8 cellular contexts compared by ENCODE assay signal in genomic region chr16:28951410-28951943, GRCh38. TPM values are rescaled to one million over a fixed set of nuclear protein-coding genes. Genes with fewer than 3 reads are reported as not detected.
DNase-seq lines count a peak whose midpoint lies in the region; ATAC-seq, FAIRE-seq and TF ChIP-seq lines count a peak whose summit lies in the region.

No MANE protein-coding gene starts in this region.

- peaks cover 23 to 31% of the 10 kb centered on the region in 2 experiments for H3K36me3 ChIP-seq in SK-N-SH (replicated peaks in 1 of 2; ENCODE audit: control insufficient read depth in 1 of 2, insufficient read depth in 2 of 2, low read length in 1 of 2)
- H3K36me3 ChIP-seq in OCI-LY7 (ENCODE audit: insufficient read depth, low read length), result peaks cover 45% of the 10 kb centered on the region
- peaks cover 0 to 7% (median 3%) of the 10 kb centered on the region in 3 donors for H3K36me3 ChIP-seq in pancreas

- H3K9me2 ChIP-seq in SK-N-SH (no peaks in the 10 kb centered on the region), OCI-LY7 (ENCODE audit: insufficient read depth, low read length) (no peaks in the 10 kb centered on the region)

- H4K20me1 ChIP-seq in SK-N-SH (ENCODE audit: insufficient read depth) (no peaks in the 10 kb centered on the region), OCI-LY7 (ENCODE audit: insufficient read depth, low read length) (peaks cover 8% of the 10 kb centered on the region)

- H3F3A ChIP-seq in SK-N-SH (replicated peaks; ENCODE audit: insufficient read depth), result peaks cover 3% of the 10 kb centered on the region

- peaks cover 5 to 7% of the 10 kb centered on the region in 2 experiments; a peak in 1 of 4 replicates for H3K4me1 ChIP-seq in SK-N-SH (ENCODE audit: control insufficient read depth in 1 of 2, insufficient read depth in 2 of 2, low read depth in 1 of 2, low read length in 1 of 2)
- H3K4me1 ChIP-seq in OCI-LY7 (ENCODE audit: insufficient read depth, low read length, poor library complexity, severe bottlenecking), result peaks cover 12% of the 10 kb centered on the region
- H3K4me1 ChIP-seq in pancreas, result peaks cover 0 to 7% (median 5%) of the 10 kb centered on the region in 3 donors

- TF ChIP-seq RAD21 in SK-N-SH (IDR thresholded peaks at IDR 0.05; ENCODE audit: low read length), result no peak

- no peak for TF ChIP-seq EP300 in SK-N-SH (IDR thresholded peaks at IDR 0.05; ENCODE audit: borderline replicate concordance in 1 of 2, low read depth in 1 of 2, low read length in 1 of 2)

- H2AFZ ChIP-seq in SK-N-SH (ENCODE audit: low read depth), result peak overlapping the region; percentile 81; the same call in 1 of the 2 replicates
- H2AFZ ChIP-seq in OCI-LY7 (ENCODE audit: low read length), result peak overlapping the region; percentile 7; the same call in 1 of the 2 replicates

- CTCF ChIA-PET in SK-N-SH (lab: Yijun Ruan, JAX), result interaction anchor here (0.6 to 1.7 kb wide), 3 partner anchors 23 to 963 kb away, joined by 3 to 8 read pairs (median 7); partner anchors contain the start of gene SPNS1
- CTCF ChIA-PET in OCI-LY7 (lab: Charles Lee; ENCODE audit: unreplicated experiment), result interaction anchor here (0.6 to 1.4 kb wide), 2 partner anchors 22 to 1881 kb away, joined by 3 to 4 read pairs; no protein-coding TSS in a partner anchor

- no peak for FAIRE-seq in pancreas (lab: Jason Lieb, UNC)

- WGBS in SK-N-SH (ENCODE audit: low lambda C conversion rate), result 2% methylated on average over 11 of the region's 17 CpGs
- 2% methylated on average over 17 of the region's 17 CpGs for WGBS in pancreas, 2 donors

- TF ChIP-seq CTCF in SK-N-SH (IDR thresholded peaks at IDR 0.05), result no peak
- no peak for TF ChIP-seq CTCF in OCI-LY7 (conservative IDR thresholded peaks at IDR 0.05; ENCODE audit: low read length)
- TF ChIP-seq CTCF in pancreas (IDR thresholded peaks at IDR 0.05), result no peak

- ATAC-seq in SK-N-SH treated with all-trans-retinoic acid at 6 μM for 48 hours, result no peak; the same call in 2 of the 3 replicates
- ATAC-seq in pancreas, result no peak
- ATAC-seq in HG02840 (IDR thresholded peaks at IDR 0.05; ENCODE audit: low FRiP score, unreplicated experiment), result no peak
- no peak for ATAC-seq in GM21423 (IDR thresholded peaks at IDR 0.05; ENCODE audit: unreplicated experiment)

- peak overlapping the region; percentile 86 for H3K9ac ChIP-seq in SK-N-SH

- H3K9me3 ChIP-seq in SK-N-SH (no peaks in the 10 kb centered on the region), OCI-LY7 (ENCODE audit: low read length) (no peaks in the 10 kb centered on the region), pancreas (no peaks in the 10 kb centered on the region)

- H3K27ac ChIP-seq in SK-N-SH (ENCODE audit: low read depth in 2 of 2, low read length in 1 of 2), result peak overlapping the region; percentile 45 to 58; a peak in 2 of 4 replicates
- peak overlapping the region; percentile 51 for H3K27ac ChIP-seq in OCI-LY7 (ENCODE audit: low read depth, low read length, poor library complexity, severe bottlenecking)
- peak overlapping the region in 2 of 4 donors; percentile 57 to 64 for H3K27ac ChIP-seq in pancreas

- intact Hi-C loops in OCI-LY7 (cut with micrococcal nuclease; ENCODE audit: unreplicated experiment) (no loop called here), pancreas (cut with DNase I) (no loop called here)

- H3K79me2 ChIP-seq in SK-N-SH (ENCODE audit: insufficient read depth) (peaks cover 31% of the 10 kb centered on the region), OCI-LY7 (ENCODE audit: insufficient read depth, low read depth, low read length) (peaks cover 26% of the 10 kb centered on the region)

- H3K4me3 ChIP-seq in SK-N-SH (ENCODE audit: low read depth in 2 of 2, low read length in 1 of 2) (peak overlapping the region; percentile 68 to 93), OCI-LY7 (ENCODE audit: low read depth, low read length, poor library complexity, severe bottlenecking) (peak overlapping the region; percentile 85), pancreas (peak overlapping the region; percentile 93 to 99 (median 97))

- H3K27me3 ChIP-seq in SK-N-SH (ENCODE audit: insufficient read depth) (no peaks in the 10 kb centered on the region), pancreas (no peaks in the 10 kb centered on the region)

- peak overlapping the region; percentile 92 for H3K4me2 ChIP-seq in SK-N-SH
- H3K4me2 ChIP-seq in OCI-LY7 (ENCODE audit: low read length), result peak overlapping the region; percentile 89

- no TSS peak for BruUV-seq in OCI-LY7 (replicated peaks; lab: Mats Ljungman, UMichigan)

- DNase-seq in SK-N-SH (no peak), OCI-LY7 (ENCODE audit: low spot score) (no peak), epidermal melanocyte (ENCODE audit: insufficient read length, low spot score) (peak; percentile 17), pancreas (peak in 2 of 6 donors; percentile 41 to 71), iPS-NIHi11 (ENCODE audit: low spot score) (no peak)

- POLR2A ChIA-PET in SK-N-SH (lab: Yijun Ruan, JAX) (interaction anchor here (1.0 to 2.0 kb wide), 2 partner anchors 22 to 106 kb away, joined by 3 to 10 read pairs; no protein-coding TSS in a partner anchor), OCI-LY7 (lab: Charles Lee) (interaction anchor here (0.6 to 1.3 kb wide), 3 partner anchors 104 to 760 kb away, joined by 3 to 4 read pairs (median 3); no protein-coding TSS in a partner anchor)

TF ChIP-seq in SK-N-SH, 30 proteins besides CTCF, POLR2A, EP300 and RAD21 (continues in another document):
- TF ChIP-seq MEF2A (IDR thresholded peaks at IDR 0.05; ENCODE audit: borderline replicate concordance, low read depth), result no peak
- TF ChIP-seq MXI1 (IDR thresholded peaks at IDR 0.05; ENCODE audit: low read depth, low read length), result no peak
- no peak for TF ChIP-seq USF2 (IDR thresholded peaks at IDR 0.05; ENCODE audit: borderline replicate concordance, low read depth, low read length)
- TF ChIP-seq NFIC (IDR thresholded peaks at IDR 0.05; ENCODE audit: borderline replicate concordance), result no peak
- no peak for TF ChIP-seq FOSL2 (IDR thresholded peaks at IDR 0.05; ENCODE audit: borderline replicate concordance, low read depth)
- no peak for TF ChIP-seq RCOR1 (IDR thresholded peaks at IDR 0.05; ENCODE audit: low read length)

TF ChIP-seq in SK-N-SH treated with all-trans-retinoic acid at 6 μM for 48 hours, 23 proteins besides CTCF, POLR2A, EP300 and RAD21:
- TF ChIP-seq ZNF8 (CRISPR knock-in tag; IDR thresholded peaks at IDR 0.05), result no peak

RNA-seq across cellular contexts. Expression of gene NFATC2IP, which starts 0.7 kb away (rescaled TPM):
- polyA plus RNA-seq in SK-N-SH (2012; rRNA removed) (41.9 and 56.1 TPM in 2 replicates), pancreas (10 to 100 TPM; 20.6 to 22.0 TPM)
- polyA plus RNA-seq in SK-N-SH (2012; cell fraction: cytosol; rRNA removed), result 20.6 and 27.3 TPM in 2 replicates
- 227 and 280 TPM in 2 replicates for polyA plus RNA-seq in SK-N-SH (2012; cell fraction: nucleus; rRNA removed)
- 68.8 and 73.0 TPM in 2 replicates for total RNA-seq in OCI-LY7 (2014; rRNA removed; shearing (Covaris generic))
- total RNA-seq in OCI-LY7 (2022) (104 and 114 TPM in 2 replicates), pancreas (10 to 100 TPM in 4 of 6 donors, 1 to 10 TPM in 2; 9.2 to 19.3 (median 11.8) TPM)

RNA-seq across cellular contexts. Expression of gene CD19, which starts 19.7 kb away (rescaled TPM):
- polyA plus RNA-seq in SK-N-SH (2012; rRNA removed), result not detected in 2 replicates
- polyA plus RNA-seq in SK-N-SH (2012; cell fraction: cytosol; rRNA removed), result not detected in 2 replicates
- polyA plus RNA-seq in SK-N-SH (2012; cell fraction: nucleus; rRNA removed), result not detected in 2 replicates
- total RNA-seq in OCI-LY7 (2014; rRNA removed; shearing (Covaris generic)), result 139 and 141 TPM in 2 replicates
- 131 and 134 TPM in 2 replicates for total RNA-seq in OCI-LY7 (2022)
- total RNA-seq in pancreas, result under 1 TPM in 3 of 6 donors, not detected in 3; 0.09 to 0.15 (median 0.09) TPM
- polyA plus RNA-seq in pancreas, result under 1 TPM in 1 of 2 donors, not detected in 1; 0.08 TPM

RNA-seq across cellular contexts. Expression of gene SPNS1, which starts 23.1 kb away (rescaled TPM):
- polyA plus RNA-seq in SK-N-SH (2012; rRNA removed), result 24.8 and 41.1 TPM in 2 replicates
- 12.5 and 20.6 TPM in 2 replicates for polyA plus RNA-seq in SK-N-SH (2012; cell fraction: cytosol; rRNA removed)
- polyA plus RNA-seq in SK-N-SH (2012; cell fraction: nucleus; rRNA removed), result 104 and 116 TPM in 2 replicates
- 12.4 and 20.1 TPM in 2 replicates for total RNA-seq in OCI-LY7 (2014; rRNA removed; shearing (Covaris generic))
- total RNA-seq in OCI-LY7 (2022), result 20.4 and 21.5 TPM in 2 replicates
- 10 to 100 TPM; 12.6 to 20.4 (median 14.4) TPM for total RNA-seq in pancreas
- polyA plus RNA-seq in pancreas, result 10 to 100 TPM; 51.2 to 57.6 TPM

RNA-seq across cellular contexts. Expression of gene RABEP2, which starts 26.4 kb away (rescaled TPM):
- polyA plus RNA-seq in SK-N-SH (2012; rRNA removed) (35.6 and 46.1 TPM in 2 replicates), pancreas (10 to 100 TPM; 34.0 to 66.1 TPM)
- 22.5 and 30.6 TPM in 2 replicates for polyA plus RNA-seq in SK-N-SH (2012; cell fraction: cytosol; rRNA removed)
- polyA plus RNA-seq in SK-N-SH (2012; cell fraction: nucleus; rRNA removed), result 61.9 and 80.1 TPM in 2 replicates
- total RNA-seq in OCI-LY7 (2014; rRNA removed; shearing (Covaris generic)), result 84.8 and 118 TPM in 2 replicates
- total RNA-seq in OCI-LY7 (2022) (84.2 and 87.2 TPM in 2 replicates), pancreas (10 to 100 TPM; 11.5 to 16.9 (median 13.7) TPM)

RNA-seq across cellular contexts. Expression of gene LAT, which starts 33.4 kb away (rescaled TPM):
- polyA plus RNA-seq in SK-N-SH (2012; rRNA removed) (8.0 and 8.6 TPM in 2 replicates), pancreas (10 to 100 TPM; 25.3 to 26.0 TPM)
- 0.62 and 1.3 TPM in 2 replicates for polyA plus RNA-seq in SK-N-SH (2012; cell fraction: cytosol; rRNA removed)
- polyA plus RNA-seq in SK-N-SH (2012; cell fraction: nucleus; rRNA removed), result 101 and 132 TPM in 2 replicates
- 17.5 and 17.7 TPM in 2 replicates for total RNA-seq in OCI-LY7 (2014; rRNA removed; shearing (Covaris generic))
- total RNA-seq in OCI-LY7 (2022) (19.8 and 20.0 TPM in 2 replicates), pancreas (1 to 10 TPM; 1.9 to 3.4 (median 2.2) TPM)

Comparison
In these comparisons a context has a peak if more than half of its experiments do, and no peak if none do; other contexts are left out.
1. RNA of gene CD19, which starts 19.7 kb away (total RNA-seq): 131 to 141 TPM in OCI-LY7; 0.09 to 0.15 TPM in pancreas; every median in the first group is over 100 times any median in the second.
2. Peak in every context shown above with its lines, with median percentiles within 50 percentile points of each other: H3K4me3 ChIP-seq.